Comparison of ENCODE assay signal across 29 cellular contexts in genomic region chr4:97828646-97829045, GRCh38.
"Had no signal": no experiment of that assay in that cellular context is flagged by ENCODE, and none has a peak within 500 bp of the region (broad histone marks: within the 10 kb centered on the region; RNA-seq: fewer than 3 reads in every experiment).

No MANE protein-coding gene starts in this region.

- H3K27ac ChIP-seq: ascending aorta, breast epithelium, cardiac muscle cell, colonic mucosa, heart left ventricle had no signal

- FAIRE-seq: frontal cortex had no signal

- H3K36me3 ChIP-seq: ascending aorta, breast epithelium, cardiac muscle cell, colonic mucosa, heart left ventricle had no signal

- ATAC-seq: activated naive CD4-positive, alpha-beta T cell treated with anti-CD3 and anti-CD28 coated beads, Interleukin-2, amount 50 U/mL, for 72 hours; activated T-cell treated with anti-CD3 and anti-CD28 coated beads, Interleukin-2, amount 50 U/mL, for 72 hours; esophagus mucosa; heart left ventricle; WTC11 had no signal

- DNase-seq: activated CD4-positive, alpha-beta memory T cell treated with anti-CD3 and anti-CD28 coated beads, Interleukin-2, amount 10 ng/mL, durations not matched to agents 7 days and 5 days; activated CD4-positive, alpha-beta T cell treated with anti-CD3 and anti-CD28 coated beads for 1 hour; activated CD4-positive, alpha-beta T cell treated with anti-CD3 and anti-CD28 coated beads for 4 hours; activated CD4-positive, alpha-beta T cell treated with anti-CD3 and anti-CD28 coated beads, Interleukin-2, amount 10 ng/mL, durations not matched to agents 7 days and 5 days; activated CD4-positive, alpha-beta T cell treated with anti-CD3 and anti-CD28 coated beads, Interleukin-2, amount 50 U/mL, for 4 hours; activated CD8-positive, alpha-beta memory T cell treated with anti-CD3 and anti-CD28 coated beads, Interleukin-2, amount 50 U/mL, for 48 hours; activated gamma-delta T cell; activated naive CD4-positive, alpha-beta T cell; activated naive CD4-positive, alpha-beta T cell treated with anti-CD3 and anti-CD28 coated beads, Interleukin-2, amount 10 ng/mL, durations not matched to agents 7 days and 5 days; activated naive CD8-positive, alpha-beta T cell treated with anti-CD3 and anti-CD28 coated beads, Interleukin-2, amount 10 ng/mL, durations not matched to agents 7 days and 5 days; activated T-cell treated with anti-CD3 and anti-CD28 coated beads for 4 hours; activated T-cell treated with anti-CD3 and anti-CD28 coated beads, Interleukin-2, amount 50 U/mL, for 24 hours; activated T-cell treated with anti-CD3 and anti-CD28 coated beads, Interleukin-2, amount 50 U/mL, for 72 hours; central memory CD4-positive, alpha-beta T cell; cerebellar nuclear complex; colonic mucosa; effector memory CD4-positive, alpha-beta T cell; endodermal cell; foreskin fibroblast; glutamatergic neuron; heart left ventricle; T-helper 2 cell had no signal

- H3K4me1 ChIP-seq: ascending aorta, breast epithelium, colonic mucosa, heart left ventricle had no signal

- H3K9me3 ChIP-seq: ascending aorta, colonic mucosa had no signal

- H3K27me3 ChIP-seq: ascending aorta, breast epithelium, cardiac muscle cell, colonic mucosa, heart left ventricle had no signal

- H3K4me3 ChIP-seq: ascending aorta, breast epithelium, cardiac muscle cell, colonic mucosa, heart left ventricle had no signal
